ENCODE assay signal across 8 cellular contexts in genomic region chr6:122789862-122790739, GRCh38. TPM values are rescaled to one million over a fixed set of nuclear protein-coding genes. Genes with fewer than 3 reads are reported as not detected.
DNase-seq lines count a peak whose midpoint lies in the region; ATAC-seq, FAIRE-seq and TF ChIP-seq lines count a peak whose summit lies in the region.

No MANE protein-coding gene starts in this region.

- H3K4me1 Mint-ChIP-seq in CD8-positive, alpha-beta T cell (ENCODE audit: low read depth): peaks cover 14% of the 10 kb centered on the region

- H3K4me3 Mint-ChIP-seq in CD8-positive, alpha-beta T cell: peak overlapping the region; percentile 67

- in situ Hi-C loops in GM12878 (cut with MboI): no loop called here

- RAD21 ChIA-PET in GM12878 (lab: Charles Lee; ENCODE audit: unreplicated experiment): interaction anchor here (1.0 to 7.9 kb wide), 12 partner anchors 8 to 82 kb away, joined by 3 to 57 read pairs (median 7); partner anchors contain the start of gene FABP7

- BruUV-seq in GM12878 (replicated peaks; lab: Mats Ljungman, UMichigan): no TSS peak

- H3K27ac Mint-ChIP-seq in CD8-positive, alpha-beta T cell: no peak overlapping the region

- no peak overlapping the region for H3K27ac ChIP-seq in CD8-positive, alpha-beta T cell (ENCODE audit: low read depth, low read length)
- no peak overlapping the region for H3K27ac ChIP-seq in GM12878 (ENCODE audit: control insufficient read depth, insufficient read depth)
- peak overlapping the region; percentile 94 for H3K27ac ChIP-seq in skeletal muscle tissue (ENCODE audit: low read depth, low read length)

- TF ChIP-seq CTCF in CD8-positive, alpha-beta T cell (IDR thresholded peaks at IDR 0.05): no peak
- TF ChIP-seq CTCF in GM12878 (IDR thresholded peaks at IDR 0.05 in 2 of 3, conservative IDR thresholded peaks at IDR 0.05 in 1 of 3; ENCODE audit: control insufficient read depth in 2 of 3, extremely low read depth in 1 of 3, insufficient read depth in 1 of 3, low read depth in 3 of 3, low read length in 3 of 3): 0 out of 6 replicates have a peak, but pooled peaks of 1 of the 3 experiments have one; percentile 0

- POLR2A ChIA-PET in CD8-positive, alpha-beta T cell (lab: Charles Lee): no interaction called here
- POLR2A ChIA-PET in GM12878 (lab: Charles Lee): interaction anchor here (0.6 to 4.2 kb wide), 6 partner anchors 8 to 434 kb away, joined by 3 to 15 read pairs (median 6); partner anchors contain the start of gene FABP7

- TF ChIP-seq RAD21 in GM12878 (IDR thresholded peaks at IDR 0.05; ENCODE audit: insufficient read depth, low read depth, low read length): no peak

- H4K20me1 ChIP-seq in GM12878 (ENCODE audit: control insufficient read depth, insufficient read depth): no peaks in the 10 kb centered on the region

- H3K36me3 Mint-ChIP-seq in CD8-positive, alpha-beta T cell: no peaks in the 10 kb centered on the region

- WGBS in GM12878 (ENCODE audit: insufficient coverage, insufficient replicate concordance, low lambda C conversion rate, missing lambda C conversion rate): 9% methylated on average over 27 of the region's 27 CpGs

- H3K9ac ChIP-seq in GM12878 (ENCODE audit: control insufficient read depth, insufficient read depth, low read length) (no peak overlapping the region), skeletal muscle tissue (ENCODE audit: low read depth in 1 of 3, low read length in 3 of 3) (peak overlapping the region; percentile 85 to 98 (median 95))

- H3K27me3 Mint-ChIP-seq in CD8-positive, alpha-beta T cell (ENCODE audit: low read depth): peaks cover 44% of the 10 kb centered on the region

- H3K79me2 ChIP-seq in GM12878 (ENCODE audit: control insufficient read depth, insufficient read depth, low read length): no peaks in the 10 kb centered on the region

- no peak for FAIRE-seq in GM12878 (lab: Jason Lieb, UNC)

- H3K9me3 ChIP-seq in CD8-positive, alpha-beta T cell (ENCODE audit: low read length): no peaks in the 10 kb centered on the region
- no peaks in the 10 kb centered on the region for H3K9me3 ChIP-seq in GM12878 (replicated peaks; ENCODE audit: control insufficient read depth, insufficient read depth, low read length)
- no peaks in the 10 kb centered on the region for H3K9me3 ChIP-seq in skeletal muscle tissue (ENCODE audit: control insufficient read depth in 3 of 3, low read length in 3 of 3)

- peak in 1 of 7 experiments; percentile 6 for DNase-seq in CD8-positive, alpha-beta T cell
- DNase-seq in NCI-H774 (lab: John Stamatoyannopoulos, UW) (peak; percentile 80), GM12878 (ENCODE audit: low read depth, low spot score) (no peak), inferior parietal cortex (ENCODE audit: extremely low spot score) (peak; percentile 76)
- DNase-seq in stimulated activated naive CD4-positive, alpha-beta T cell treated with Interleukin-2 at 50 U/mL for 16 hours (lab: John Stamatoyannopoulos, UW): no peak

- H3K9me3 Mint-ChIP-seq in CD8-positive, alpha-beta T cell: no peaks in the 10 kb centered on the region

- CTCF ChIA-PET in CD8-positive, alpha-beta T cell (lab: Charles Lee): no interaction called here
- CTCF ChIA-PET in GM12878 (lab: Yijun Ruan, JAX): interaction anchor here (0.8 to 6.8 kb wide), 16 partner anchors 8 to 62 kb away, joined by 3 to 52 read pairs (median 6); partner anchors contain the start of gene FABP7

- peak overlapping the region; percentile 8 for H3K4me3 ChIP-seq in CD8-positive, alpha-beta T cell (ENCODE audit: low read depth, low read length)
- H3K4me3 ChIP-seq in GM12878: peak overlapping the region; percentile 15; the same call in 1 of the 2 replicates
- peak overlapping the region; percentile 76 to 95 (median 95) for H3K4me3 ChIP-seq in skeletal muscle tissue (ENCODE audit: low read length in 3 of 3)

- peak overlapping the region; percentile 17 for H3K4me2 ChIP-seq in GM12878 (ENCODE audit: control insufficient read depth, insufficient read depth)

- H3K4me1 ChIP-seq in CD8-positive, alpha-beta T cell (ENCODE audit: insufficient read depth, low read length): peaks cover 8% of the 10 kb centered on the region
- H3K4me1 ChIP-seq in GM12878 (ENCODE audit: control insufficient read depth, insufficient read depth, low read length) (no peaks in the 10 kb centered on the region), skeletal muscle tissue (ENCODE audit: control insufficient read depth in 3 of 3, insufficient read depth in 3 of 3, low read length in 3 of 3) (peaks cover 12 to 26% (median 18%) of the 10 kb centered on the region in 3 donors)

- SMC1A ChIA-PET in GM12878 (lab: Charles Lee; ENCODE audit: uncharacterized antibody, unreplicated experiment): interaction anchor here (0.6 to 8.2 kb wide), 15 partner anchors 9 to 87 kb away, joined by 3 to 98 read pairs (median 5); no protein-coding TSS in a partner anchor

- H3K27me3 ChIP-seq in CD8-positive, alpha-beta T cell (ENCODE audit: insufficient read depth, low read length): peaks cover 11% of the 10 kb centered on the region
- peaks cover 7 to 16% of the 10 kb centered on the region in 2 experiments for H3K27me3 ChIP-seq in GM12878 (replicated peaks in 1 of 2; ENCODE audit: control insufficient read depth in 2 of 2, insufficient read depth in 2 of 2, low read length in 1 of 2)
- H3K27me3 ChIP-seq in skeletal muscle tissue (ENCODE audit: control insufficient read depth in 3 of 3, insufficient read depth in 3 of 3, low read length in 3 of 3): no peaks in the 10 kb centered on the region

- intact Hi-C loops in CD8-positive, alpha-beta T cell (cut with DNase I, micrococcal nuclease): no loop called here
- intact Hi-C loops in GM12878 (cut with micrococcal nuclease; ENCODE audit: unreplicated experiment): no loop called here

- no peak for TF ChIP-seq EP300 in GM12878 (IDR thresholded peaks at IDR 0.05; ENCODE audit: borderline replicate concordance in 1 of 2, control insufficient read depth in 1 of 2, low read depth in 2 of 2, low read length in 2 of 2)

- no peak for TF ChIP-seq POLR2A in GM12878 (IDR thresholded peaks at IDR 0.05; ENCODE audit: low read depth, low read length)

- ATAC-seq in CD8-positive, alpha-beta T cell: no peak
- peak; percentile 52 for ATAC-seq in GM19023 (IDR thresholded peaks at IDR 0.05; ENCODE audit: unreplicated experiment)
- ATAC-seq in HG03103 (IDR thresholded peaks at IDR 0.05; ENCODE audit: low read depth, unreplicated experiment): peak; percentile 43
- ATAC-seq in GM12878: peak; percentile 82

- H3K36me3 ChIP-seq in CD8-positive, alpha-beta T cell (ENCODE audit: insufficient read depth, low read length): no peaks in the 10 kb centered on the region
- H3K36me3 ChIP-seq in GM12878 (ENCODE audit: control insufficient read depth in 2 of 2, insufficient read depth in 2 of 2, low read length in 1 of 2) (no peaks in the 10 kb centered on the region), skeletal muscle tissue (ENCODE audit: control insufficient read depth in 3 of 3, insufficient read depth in 3 of 3, low read length in 3 of 3) (no peaks in the 10 kb centered on the region)

- peak overlapping the region; percentile 72 for H2AFZ ChIP-seq in GM12878 (ENCODE audit: control insufficient read depth, low read depth, low read length)

TF ChIP-seq in GM12878, 131 proteins besides CTCF, POLR2A, EP300 and RAD21 (continues in another document):
- 0 out of 2 replicates have a peak, but pooled peaks have one; percentile 6 for TF ChIP-seq BACH1 (IDR thresholded peaks at IDR 0.05; ENCODE audit: borderline replicate concordance)

RNA-seq across cellular contexts. Expression of gene SMPDL3A, which starts 1.0 kb away (rescaled TPM):
- total RNA-seq in CD8-positive, alpha-beta T cell: not detected
- total RNA-seq in GM12878 (2013; cell fraction: nucleolus; rRNA removed): not detected in 2 replicates
- 0.05 and 0.06 TPM in 2 replicates for total RNA-seq in GM12878 (2014; rRNA removed)
- 0.09 and 0.18 TPM in 2 replicates for total RNA-seq in GM12878 (2014; rRNA removed; fragmentation: Illumina TruSeq; extraction: Trizol)
- 0.13 TPM in 1 of 2 replicates, not detected in the other for total RNA-seq in GM12878 (2021)
- not detected for polyA plus RNA-seq in GM12878 (2011; ENCODE audit: low read depth)
- polyA plus RNA-seq in GM12878 (2011; rRNA removed): 0.91 and 1.3 TPM in 2 replicates
- polyA plus RNA-seq in GM12878 (2011; cell fraction: cytosol; rRNA removed): 0.52 and 1.2 TPM in 2 replicates
- polyA plus RNA-seq in GM12878 (2011; cell fraction: nucleus; rRNA removed): 0.40 and 0.69 TPM in 2 replicates
- not detected in 2 replicates for polyA plus RNA-seq in GM12878 (2012)
- polyA plus RNA-seq in GM12878 (2014; fragmentation: Illumina TruSeq; extraction: Trizol): 0.09 and 0.25 TPM in 2 replicates
- under 1 TPM; 0.05 to 0.07 TPM for polyA plus RNA-seq in GM12878 (2014; fragmentation: Nextera tagmentation; extraction: Ambion mirVana)
- polyA plus RNA-seq in GM12878 (2014; rRNA removed): 0.05 and 0.22 TPM in 2 replicates
- polyA plus RNA-seq in GM12878 (2016; fragmentation: Nextera tagmentation; extraction: Ambion mirVana): not detected
- polyA minus RNA-seq in GM12878 (2011; rRNA and poly(A)+ RNA removed): 0.26 and 0.66 TPM in 2 replicates
- polyA minus RNA-seq in GM12878 (2011; cell fraction: cytosol; rRNA and poly(A)+ RNA removed): 0.62 and 0.67 TPM in 2 replicates
- 0.29 TPM in 1 of 2 replicates, not detected in the other for polyA minus RNA-seq in GM12878 (2011; cell fraction: nucleus; rRNA and poly(A)+ RNA removed)
- 11.0 TPM for total RNA-seq in skeletal muscle tissue

RNA-seq across cellular contexts. Expression of gene FABP7, which starts 10.6 kb away (rescaled TPM):
- not detected for total RNA-seq in CD8-positive, alpha-beta T cell
- not detected in 2 replicates for total RNA-seq in GM12878 (2013; cell fraction: nucleolus; rRNA removed)
- total RNA-seq in GM12878 (2014; rRNA removed) (not detected in 2 replicates), GM12878 (2014; rRNA removed; fragmentation: Illumina TruSeq; extraction: Trizol) (not detected in 2 replicates), GM12878 (2021) (not detected in 2 replicates), skeletal muscle tissue (not detected)
- polyA plus RNA-seq in GM12878 (2011; ENCODE audit: low read depth): not detected
- polyA plus RNA-seq in GM12878 (2011; rRNA removed) (not detected in 2 replicates), GM12878 (2014; fragmentation: Illumina TruSeq; extraction: Trizol) (not detected in 2 replicates), GM12878 (2014; fragmentation: Nextera tagmentation; extraction: Ambion mirVana) (not detected), GM12878 (2014; rRNA removed) (not detected in 2 replicates), GM12878 (2016; fragmentation: Nextera tagmentation; extraction: Ambion mirVana) (not detected)
- not detected in 2 replicates for polyA plus RNA-seq in GM12878 (2011; cell fraction: cytosol; rRNA removed)
- polyA plus RNA-seq in GM12878 (2011; cell fraction: nucleus; rRNA removed): not detected in 2 replicates
- polyA plus RNA-seq in GM12878 (2012): not detected in 2 replicates
- polyA minus RNA-seq in GM12878 (2011; rRNA and poly(A)+ RNA removed): not detected in 2 replicates
- polyA minus RNA-seq in GM12878 (2011; cell fraction: cytosol; rRNA and poly(A)+ RNA removed): not detected in 2 replicates
- not detected in 2 replicates for polyA minus RNA-seq in GM12878 (2011; cell fraction: nucleus; rRNA and poly(A)+ RNA removed)

Comparison
In these comparisons a context has a peak if more than half of its experiments do, and no peak if none do; other contexts are left out.
1. DNase-seq: peak in NCI-H774 (single experiment) and inferior parietal cortex (single experiment); none in GM12878 (single experiment) and stimulated activated naive CD4-positive, alpha-beta T cell treated with Interleukin-2 at 50 U/mL for 16 hours (single experiment).
2. H3K4me3 ChIP-seq: peak in every context shown above with its lines; median percentile 95 in skeletal muscle tissue; 15 in GM12878; 8 in CD8-positive, alpha-beta T cell.